8 cellular contexts compared by ENCODE assay signal in genomic region chr16:21521048-21521389, GRCh38.
DNase-seq lines count a peak whose midpoint lies in the region; TF ChIP-seq lines count a peak whose summit lies in the region.
"Not testable (repeated sequence)": the region's sequence is repeated elsewhere in the genome, so short reads cannot be mapped to it uniquely, and the experiment has no call there.

No MANE protein-coding gene starts in this region.

- H3K9ac ChIP-seq in HUES64 (ENCODE audit: low read depth, low read length) (peak overlapping the region; percentile 94), SK-N-SH (peak overlapping the region; percentile 98)
- H3K9ac ChIP-seq in mesenchymal stem cell (ENCODE audit: low read length); rectal smooth muscle tissue (ENCODE audit: low read length): not testable (repeated sequence)

- H2AK5ac ChIP-seq in mesenchymal stem cell (ENCODE audit: low read length, severe bottlenecking): not testable (repeated sequence)

- CTCF ChIA-PET in CD4-positive, alpha-beta memory T cell (lab: Charles Lee; ENCODE audit: partially characterized antibody); SK-N-SH (lab: Yijun Ruan, JAX): not testable (repeated sequence)

- H3K79me1 ChIP-seq in mesenchymal stem cell (replicated peaks; ENCODE audit: low read length, poor library complexity, severe bottlenecking): not testable (repeated sequence)

- peaks cover 7 to 28% (median 19%) of the 10 kb centered on the region in 4 donors for H3K4me1 Mint-ChIP-seq in CD4-positive, alpha-beta memory T cell
- H3K4me1 Mint-ChIP-seq in brain (peaks cover 34% of the 10 kb centered on the region), glutamatergic neuron (ENCODE audit: low read depth, unreplicated experiment) (peaks cover 16% of the 10 kb centered on the region)

- not testable (repeated sequence) for TF ChIP-seq CTCF in SK-N-SH (IDR thresholded peaks at IDR 0.05); brain (conservative IDR thresholded peaks at IDR 0.05); glutamatergic neuron (IDR thresholded peaks at IDR 0.05; ENCODE audit: partially characterized antibody, unreplicated experiment); tibial artery (IDR thresholded peaks at IDR 0.05)

- H4K20me1 ChIP-seq in SK-N-SH (ENCODE audit: insufficient read depth): peaks cover 32% of the 10 kb centered on the region

- H2AFZ ChIP-seq in SK-N-SH (ENCODE audit: low read depth); mesenchymal stem cell (ENCODE audit: low read depth, low read length): not testable (repeated sequence)

- not testable (repeated sequence) for DNase-seq in CD4-positive, alpha-beta memory T cell; SK-N-SH; glutamatergic neuron; mesenchymal stem cell; tibial artery

- H3K4me3 ChIP-seq in CD4-positive, alpha-beta memory T cell (ENCODE audit: low read length in 2 of 2); SK-N-SH (ENCODE audit: low read depth in 2 of 2, low read length in 1 of 2); mesenchymal stem cell (ENCODE audit: insufficient read depth in 1 of 2, low read depth in 1 of 2, low read length in 2 of 2); rectal smooth muscle tissue (ENCODE audit: low read length): not testable (repeated sequence)
- H3K4me3 ChIP-seq in HUES64 (ENCODE audit: low read length): peak overlapping the region; percentile 89
- H3K4me3 ChIP-seq in tibial artery: peak overlapping the region in 1 of 2 donors; percentile 84

- H3F3A ChIP-seq in SK-N-SH (replicated peaks; ENCODE audit: insufficient read depth): peaks cover 16% of the 10 kb centered on the region

- not testable (repeated sequence) for H3K9me3 Mint-ChIP-seq in CD4-positive, alpha-beta memory T cell; brain; glutamatergic neuron (ENCODE audit: unreplicated experiment)

- H2BK12ac ChIP-seq in mesenchymal stem cell (ENCODE audit: low read length in 2 of 2): not testable (repeated sequence)

- not testable (repeated sequence) for H3K9me2 ChIP-seq in SK-N-SH

- TF ChIP-seq EP300 in SK-N-SH (IDR thresholded peaks at IDR 0.05; ENCODE audit: borderline replicate concordance in 1 of 2, low read depth in 1 of 2, low read length in 1 of 2): not testable (repeated sequence)

- not testable (repeated sequence) for H2BK15ac ChIP-seq in mesenchymal stem cell (ENCODE audit: low read depth, poor library complexity, severe bottlenecking)

- not testable (repeated sequence) for H2BK120ac ChIP-seq in mesenchymal stem cell (ENCODE audit: low read depth, low read length)

- peak overlapping the region in 5 of 7 donors; percentile 25 to 84 (median 57) for H3K27ac Mint-ChIP-seq in CD4-positive, alpha-beta memory T cell
- H3K27ac Mint-ChIP-seq in brain (peak overlapping the region; percentile 82 to 96 (median 92)), glutamatergic neuron (ENCODE audit: unreplicated experiment) (peak overlapping the region; percentile 93)

- not testable (repeated sequence) for H3K18ac ChIP-seq in mesenchymal stem cell (ENCODE audit: low read depth in 1 of 2, low read length in 2 of 2)

- not testable (repeated sequence) for H3K9me3 ChIP-seq in CD4-positive, alpha-beta memory T cell (ENCODE audit: control insufficient read depth in 1 of 2, low read length in 2 of 2); HUES64 (ENCODE audit: insufficient read depth, low read depth, low read length); SK-N-SH; mesenchymal stem cell (ENCODE audit: control insufficient read depth, low read length); tibial artery

- peak overlapping the region; percentile 35 for H3K4me2 ChIP-seq in SK-N-SH
- not testable (repeated sequence) for H3K4me2 ChIP-seq in mesenchymal stem cell (ENCODE audit: low read length, poor library complexity, severe bottlenecking)

- not testable (repeated sequence) for H3K14ac ChIP-seq in mesenchymal stem cell (ENCODE audit: low read length in 2 of 2)

- H3K36me3 ChIP-seq in CD4-positive, alpha-beta memory T cell (ENCODE audit: insufficient read depth, low read length); HUES64 (ENCODE audit: insufficient read depth, low read length); SK-N-SH (replicated peaks in 1 of 2; ENCODE audit: control insufficient read depth in 1 of 2, insufficient read depth in 2 of 2, low read length in 1 of 2); mesenchymal stem cell (ENCODE audit: control insufficient read depth in 1 of 2, insufficient read depth in 2 of 2, low read depth in 1 of 2, low read length in 2 of 2); rectal smooth muscle tissue (ENCODE audit: control insufficient read depth, insufficient read depth, low read length); tibial artery: not testable (repeated sequence)

- not testable (repeated sequence) for H3K27me3 Mint-ChIP-seq in CD4-positive, alpha-beta memory T cell
- peaks cover 13% of the 10 kb centered on the region for H3K27me3 Mint-ChIP-seq in brain
- peaks cover 14% of the 10 kb centered on the region for H3K27me3 Mint-ChIP-seq in glutamatergic neuron (ENCODE audit: unreplicated experiment)

- POLR2A ChIA-PET in CD4-positive, alpha-beta memory T cell (lab: Charles Lee; ENCODE audit: partially characterized antibody): interaction anchor here (1.0 to 2.6 kb wide), 2 partner anchors 14 to 780 kb away, joined by 3 to 15 read pairs; no protein-coding TSS in a partner anchor
- POLR2A ChIA-PET in SK-N-SH (lab: Yijun Ruan, JAX): interaction anchor here (0.7 kb wide), 1 partner anchor 411 kb away, joined by 3 read pairs; no protein-coding TSS in a partner anchor

- H3K36me3 Mint-ChIP-seq in CD4-positive, alpha-beta memory T cell: peaks cover 0 to 16% of the 10 kb centered on the region in 2 donors
- H3K36me3 Mint-ChIP-seq in brain; glutamatergic neuron (ENCODE audit: unreplicated experiment): not testable (repeated sequence)

- TF ChIP-seq RAD21 in SK-N-SH (IDR thresholded peaks at IDR 0.05; ENCODE audit: low read length): not testable (repeated sequence)

- intact Hi-C loops in CD4-positive, alpha-beta memory T cell (cut with micrococcal nuclease): not testable (repeated sequence)
- intact Hi-C loops in tibial artery (cut with DNase I; ENCODE audit: low total_unique reads): loop anchor here (5.0 kb wide), 1 partner anchor 219 kb away; no protein-coding TSS in a partner anchor

- not testable (repeated sequence) for H3K4me1 ChIP-seq in CD4-positive, alpha-beta memory T cell (ENCODE audit: insufficient read depth, low read length); rectal smooth muscle tissue (ENCODE audit: control insufficient read depth, insufficient read depth, low read length)
- H3K4me1 ChIP-seq in HUES64 (ENCODE audit: insufficient read depth, low read length): peaks cover 11% of the 10 kb centered on the region; the same call in 1 of the 2 replicates
- peaks cover 15 to 19% of the 10 kb centered on the region in 2 experiments; a peak in 3 of 4 replicates for H3K4me1 ChIP-seq in SK-N-SH (ENCODE audit: control insufficient read depth in 1 of 2, insufficient read depth in 2 of 2, low read depth in 1 of 2, low read length in 1 of 2)
- peaks cover 12% of the 10 kb centered on the region for H3K4me1 ChIP-seq in mesenchymal stem cell (ENCODE audit: control insufficient read depth, insufficient read depth, low read depth, low read length)
- H3K4me1 ChIP-seq in tibial artery: peaks cover 3 to 29% (median 10%) of the 10 kb centered on the region in 4 donors

- 1% methylated on average over 7 of the region's 8 CpGs for whole genome bisulfite sequencing in HUES64
- WGBS in SK-N-SH (ENCODE audit: low lambda C conversion rate): 77% methylated on average over 6 of the region's 8 CpGs
- 20% methylated on average over 4 of the region's 8 CpGs for WGBS in mesenchymal stem cell

- H4K8ac ChIP-seq in mesenchymal stem cell (ENCODE audit: low read length): not testable (repeated sequence)

- H4K91ac ChIP-seq in mesenchymal stem cell (ENCODE audit: low read length): not testable (repeated sequence)

- H3K23ac ChIP-seq in mesenchymal stem cell (ENCODE audit: low read length in 2 of 2): not testable (repeated sequence)

- H3K27ac ChIP-seq in CD4-positive, alpha-beta memory T cell (ENCODE audit: low read depth, low read length): not testable (repeated sequence)
- peak overlapping the region; percentile 95 for H3K27ac ChIP-seq in HUES64 (ENCODE audit: low read depth, low read length)
- peak overlapping the region; percentile 84 to 86 for H3K27ac ChIP-seq in SK-N-SH (ENCODE audit: low read depth in 2 of 2, low read length in 1 of 2)
- peak overlapping the region; percentile 94 for H3K27ac ChIP-seq in mesenchymal stem cell (ENCODE audit: low read length, poor library complexity, severe bottlenecking)
- peak overlapping the region; percentile 96 for H3K27ac ChIP-seq in rectal smooth muscle tissue (ENCODE audit: low read depth, low read length)
- H3K27ac ChIP-seq in tibial artery: peak overlapping the region; percentile 84 to 95

- not testable (repeated sequence) for H3K4ac ChIP-seq in mesenchymal stem cell (ENCODE audit: low read depth in 1 of 2, low read length in 2 of 2)

- not testable (repeated sequence) for H3K27me3 ChIP-seq in CD4-positive, alpha-beta memory T cell (ENCODE audit: insufficient read depth, low read length); HUES64 (ENCODE audit: insufficient read depth, low read length); SK-N-SH (ENCODE audit: insufficient read depth); rectal smooth muscle tissue (ENCODE audit: control insufficient read depth, insufficient read depth, low read length); tibial artery
- H3K27me3 ChIP-seq in mesenchymal stem cell (ENCODE audit: control insufficient read depth in 1 of 2, insufficient read depth in 1 of 2, low read length in 2 of 2): peaks cover 0 to 14% of the 10 kb centered on the region in 2 experiments

- peak overlapping the region in 4 of 8 donors; percentile 28 to 62 (median 54) for H3K4me3 Mint-ChIP-seq in CD4-positive, alpha-beta memory T cell
- H3K4me3 Mint-ChIP-seq in brain: peak overlapping the region; percentile 64 to 89 (median 76)
- peak overlapping the region; percentile 76 for H3K4me3 Mint-ChIP-seq in glutamatergic neuron (ENCODE audit: unreplicated experiment)

- H2BK5ac ChIP-seq in mesenchymal stem cell (ENCODE audit: low read depth, low read length, poor library complexity, severe bottlenecking): peak overlapping the region; percentile 83

- peaks cover 39% of the 10 kb centered on the region for H3K79me2 ChIP-seq in SK-N-SH (ENCODE audit: insufficient read depth)
